13 cellular contexts compared by ENCODE assay signal in the genomic region with DNA sequence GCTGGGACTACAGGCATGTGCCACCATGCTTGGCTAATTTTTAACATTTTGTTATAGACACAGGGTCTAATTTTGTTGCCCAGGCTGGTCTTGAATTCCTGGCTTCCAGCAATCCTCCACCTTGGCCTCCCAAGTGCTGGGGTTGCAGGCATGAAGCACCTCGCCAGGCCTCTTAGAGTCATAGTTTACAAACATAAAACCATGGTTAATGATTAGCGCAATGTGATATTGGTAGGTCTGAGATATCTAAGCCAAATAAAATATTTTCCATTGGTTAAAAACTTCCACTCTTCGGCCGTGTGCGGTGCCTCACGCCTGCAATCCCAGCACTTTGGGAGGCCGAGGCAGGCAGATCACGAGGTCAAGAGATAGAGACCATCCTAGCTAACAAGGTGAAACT.
"Had no signal": no experiment of that assay in that cellular context is flagged by ENCODE, and none has a peak within 500 bp of the region (broad histone marks: within the 10 kb centered on the region; RNA-seq: fewer than 3 reads in every experiment).

No MANE protein-coding gene starts in this region.

- H3K27me3 ChIP-seq: esophagus muscularis mucosa, right atrium auricular region had no signal

- H3K27ac ChIP-seq: right atrium auricular region had no signal

- DNase-seq: activated CD4-positive, alpha-beta memory T cell treated with anti-CD3 and anti-CD28 coated beads for 36 hours; activated CD4-positive, alpha-beta T cell treated with anti-CD3 and anti-CD28 coated beads for 1 hour; activated gamma-delta T cell; activated naive CD8-positive, alpha-beta T cell treated with anti-CD3 and anti-CD28 coated beads for 36 hours; activated T-cell treated with anti-CD3 and anti-CD28 coated beads, Interleukin-2, amount 50 U/mL, for 4 hours; aorta; head of caudate nucleus; naive thymus-derived CD4-positive, alpha-beta T cell; SW 1271; T1000 had no signal

- ATAC-seq: activated T-cell treated with anti-CD3 and anti-CD28 coated beads, Interleukin-2, amount 50 U/mL, for 4 hours; naive thymus-derived CD4-positive, alpha-beta T cell; stimulated activated effector memory CD8-positive, alpha-beta T cell treated with anti-CD3 and anti-CD28 coated beads, Interleukin-12 subunit alpha, Interleukin-12 subunit beta, amount 100 ng/mL, for 72 hours had no signal

- H3K27me3 Mint-ChIP-seq: activated CD4-positive, alpha-beta memory T cell treated with anti-CD3 and anti-CD28 coated beads for 36 hours; activated naive CD8-positive, alpha-beta T cell treated with anti-CD3 and anti-CD28 coated beads for 36 hours; naive thymus-derived CD4-positive, alpha-beta T cell had no signal

- H3K4me3 ChIP-seq: esophagus muscularis mucosa, right atrium auricular region had no signal

- H3K9me3 ChIP-seq: esophagus muscularis mucosa, right atrium auricular region had no signal

- H3K27ac Mint-ChIP-seq: activated CD4-positive, alpha-beta memory T cell treated with anti-CD3 and anti-CD28 coated beads for 36 hours; activated naive CD8-positive, alpha-beta T cell treated with anti-CD3 and anti-CD28 coated beads for 36 hours; stimulated activated effector memory CD8-positive, alpha-beta T cell treated with anti-CD3 and anti-CD28 coated beads, Interleukin-12 subunit alpha, Interleukin-12 subunit beta, amount 100 ng/mL, for 72 hours had no signal

- H3K4me3 Mint-ChIP-seq: activated CD4-positive, alpha-beta memory T cell treated with anti-CD3 and anti-CD28 coated beads for 36 hours; activated naive CD8-positive, alpha-beta T cell treated with anti-CD3 and anti-CD28 coated beads for 36 hours; activated T-cell treated with anti-CD3 and anti-CD28 coated beads, Interleukin-2, amount 50 U/mL, for 4 hours; naive thymus-derived CD4-positive, alpha-beta T cell; stimulated activated effector memory CD8-positive, alpha-beta T cell treated with anti-CD3 and anti-CD28 coated beads, Interleukin-12 subunit alpha, Interleukin-12 subunit beta, amount 100 ng/mL, for 72 hours had no signal

- H3K9me3 Mint-ChIP-seq: activated CD4-positive, alpha-beta memory T cell treated with anti-CD3 and anti-CD28 coated beads for 36 hours; activated naive CD8-positive, alpha-beta T cell treated with anti-CD3 and anti-CD28 coated beads for 36 hours; activated T-cell treated with anti-CD3 and anti-CD28 coated beads, Interleukin-2, amount 50 U/mL, for 4 hours; naive thymus-derived CD4-positive, alpha-beta T cell; stimulated activated effector memory CD8-positive, alpha-beta T cell treated with anti-CD3 and anti-CD28 coated beads, Interleukin-12 subunit alpha, Interleukin-12 subunit beta, amount 100 ng/mL, for 72 hours had no signal
